8 cellular contexts compared by ENCODE assay signal in genomic region chr7:27143022-27143949, GRCh38. TPM values are rescaled to one million over a fixed set of nuclear protein-coding genes. Genes with fewer than 3 reads are reported as not detected.
A peak's percentile ranks its signal among the peaks of the same experiment; 100 is the strongest.
DNase-seq lines count a peak whose midpoint lies in the region; ATAC-seq and FAIRE-seq lines count a peak whose summit lies in the region.

Gene HOXA5, minus strand, starts transcription at chr7:27143681. Its CDS starts 74 bp downstream, at chr7:27143607.

- peaks cover 0 to 2% of the 10 kb centered on the region in 2 donors for H3K27me3 ChIP-seq in esophagus (ENCODE audit: control insufficient read depth in 1 of 2, insufficient read depth in 2 of 2, low read length in 2 of 2)
- peaks cover 0 to 13% of the 10 kb centered on the region in 2 donors for H3K27me3 ChIP-seq in naive thymus-derived CD4-positive, alpha-beta T cell (ENCODE audit: control insufficient read depth in 2 of 2, insufficient read depth in 2 of 2, low read length in 2 of 2)

- 18% methylated on average over 63 to 86 of the region's 86 CpGs for WGBS in esophagus, 2 donors

- no peaks in the 10 kb centered on the region for H3K9me3 ChIP-seq in esophagus (ENCODE audit: control insufficient read depth in 2 of 2, insufficient read depth in 1 of 2, low read depth in 1 of 2, low read length in 1 of 2)
- H3K9me3 ChIP-seq in naive thymus-derived CD4-positive, alpha-beta T cell (ENCODE audit: control insufficient read depth in 2 of 3, low read length in 3 of 3), result no peaks in the 10 kb centered on the region

- no peak within 1 kb of the TSS for H3K27ac Mint-ChIP-seq in naive thymus-derived CD4-positive, alpha-beta T cell
- H3K27ac Mint-ChIP-seq in activated CD4-positive, alpha-beta memory T cell treated with anti-CD3 and anti-CD28 coated beads for 36 hours, result no peak within 1 kb of the TSS

- H3K9me3 Mint-ChIP-seq in naive thymus-derived CD4-positive, alpha-beta T cell, result peaks cover 0 to 3% (median 0%) of the 10 kb centered on the region in 11 donors
- no peaks in the 10 kb centered on the region for H3K9me3 Mint-ChIP-seq in activated CD4-positive, alpha-beta memory T cell treated with anti-CD3 and anti-CD28 coated beads for 36 hours

- FAIRE-seq in GM19239 (lab: Jason Lieb, UNC), result peak; percentile 69

- H3K36me3 Mint-ChIP-seq in naive thymus-derived CD4-positive, alpha-beta T cell, result peaks cover 0 to 3% (median 0%) of the 10 kb centered on the region in 5 donors
- H3K36me3 Mint-ChIP-seq in activated CD4-positive, alpha-beta memory T cell treated with anti-CD3 and anti-CD28 coated beads for 36 hours, result no peaks in the 10 kb centered on the region

- H3K27ac ChIP-seq in esophagus (ENCODE audit: low read depth in 2 of 2, low read length in 1 of 2), result peak within 1 kb of the TSS; percentile 94 to 95
- H3K27ac ChIP-seq in naive thymus-derived CD4-positive, alpha-beta T cell (ENCODE audit: low read depth, low read length), result no peak within 1 kb of the TSS

- CTCF ChIA-PET in naive thymus-derived CD4-positive, alpha-beta T cell (lab: Charles Lee), result no interaction called here
- CTCF ChIA-PET in activated CD4-positive, alpha-beta memory T cell treated with anti-CD3 and anti-CD28 coated beads for 36 hours (lab: Charles Lee), result interaction anchor here (0.6 to 0.9 kb wide), 2 partner anchors 36 to 53 kb away, joined by 3 read pairs; no protein-coding TSS in a partner anchor

- H3K4me3 Mint-ChIP-seq in naive thymus-derived CD4-positive, alpha-beta T cell, result peak within 1 kb of the TSS in 5 of 10 donors; percentile 25 to 79 (median 48)
- no peak within 1 kb of the TSS for H3K4me3 Mint-ChIP-seq in activated CD4-positive, alpha-beta memory T cell treated with anti-CD3 and anti-CD28 coated beads for 36 hours

- peak within 1 kb of the TSS; percentile 76 to 82 for H3K4me3 ChIP-seq in esophagus (ENCODE audit: low read depth in 1 of 2, low read length in 2 of 2)
- no peak within 1 kb of the TSS for H3K4me3 ChIP-seq in naive thymus-derived CD4-positive, alpha-beta T cell (ENCODE audit: low read length)

- intact Hi-C loops in naive thymus-derived CD4-positive, alpha-beta T cell (cut with micrococcal nuclease), result no loop called here
- intact Hi-C loops in activated CD4-positive, alpha-beta memory T cell treated with anti-CD3 and anti-CD28 coated beads for 36 hours (cut with micrococcal nuclease), result no loop called here

- ATAC-seq in naive thymus-derived CD4-positive, alpha-beta T cell, result peak; percentile 78

- H3K27me3 Mint-ChIP-seq in naive thymus-derived CD4-positive, alpha-beta T cell, result peaks cover 26 to 58% (median 52%) of the 10 kb centered on the region in 5 donors
- peaks cover 40% of the 10 kb centered on the region for H3K27me3 Mint-ChIP-seq in activated CD4-positive, alpha-beta memory T cell treated with anti-CD3 and anti-CD28 coated beads for 36 hours

- POLR2A ChIA-PET in naive thymus-derived CD4-positive, alpha-beta T cell (lab: Charles Lee), result no interaction called here
- POLR2A ChIA-PET in activated CD4-positive, alpha-beta memory T cell treated with anti-CD3 and anti-CD28 coated beads for 36 hours (lab: Charles Lee), result no interaction called here

- DNase-seq in GM19239 (ENCODE audit: insufficient read length, low spot score) (peak; percentile 59), NCI-H82 treated with DMSO at 0.1 percent for 48 hours (lab: John Stamatoyannopoulos, UW; ENCODE audit: unreplicated experiment) (peak; percentile 58), cerebellar nuclear complex (lab: John Stamatoyannopoulos, UW) (no peak), midbrain (lab: John Stamatoyannopoulos, UW) (no peak)
- DNase-seq in naive thymus-derived CD4-positive, alpha-beta T cell, result no peak
- no peak for DNase-seq in activated CD4-positive, alpha-beta memory T cell treated with anti-CD3 and anti-CD28 coated beads for 36 hours
- no peak for DNase-seq in stimulated activated CD4-positive, alpha-beta T cell treated with anti-CD3 and anti-CD28 coated beads, Interleukin-4, amount 100 ng/mL, for 1 hour

- peaks cover 0 to 14% (median 7%) of the 10 kb centered on the region in 7 donors for H3K4me1 Mint-ChIP-seq in naive thymus-derived CD4-positive, alpha-beta T cell
- H3K4me1 Mint-ChIP-seq in activated CD4-positive, alpha-beta memory T cell treated with anti-CD3 and anti-CD28 coated beads for 36 hours (ENCODE audit: low read depth), result peaks cover 4% of the 10 kb centered on the region

- peaks cover 3% of the 10 kb centered on the region in 2 donors for H3K4me1 ChIP-seq in esophagus (ENCODE audit: control insufficient read depth in 2 of 2, insufficient read depth in 2 of 2, low read length in 1 of 2)
- H3K4me1 ChIP-seq in naive thymus-derived CD4-positive, alpha-beta T cell (ENCODE audit: control insufficient read depth in 2 of 2, insufficient read depth in 2 of 2, low read length in 2 of 2), result peaks cover 0 to 3% of the 10 kb centered on the region in 2 donors

- no peaks in the 10 kb centered on the region for H3K36me3 ChIP-seq in esophagus (ENCODE audit: control insufficient read depth in 2 of 2, insufficient read depth in 2 of 2, low read length in 1 of 2)
- H3K36me3 ChIP-seq in naive thymus-derived CD4-positive, alpha-beta T cell (ENCODE audit: control insufficient read depth in 2 of 3, insufficient read depth in 3 of 3, low read length in 3 of 3), result no peaks in the 10 kb centered on the region

RNA-seq across cellular contexts. Expression of gene HOXA5, which starts in this region (rescaled TPM):
- 1 to 10 TPM; 1.7 to 3.5 TPM for polyA plus RNA-seq in esophagus
- 1 to 10 TPM in 1 of 5 experiments, under 1 TPM in 1, not detected in 3; 0.88 to 2.2 TPM for total RNA-seq in naive thymus-derived CD4-positive, alpha-beta T cell
- polyA plus RNA-seq in naive thymus-derived CD4-positive, alpha-beta T cell, result not detected
- not detected for total RNA-seq in activated CD4-positive, alpha-beta memory T cell treated with anti-CD3 and anti-CD28 coated beads for 36 hours

Comparison
In these comparisons a context has a peak if more than half of its experiments do, and no peak if none do; other contexts are left out.
1. DNase-seq: peak in GM19239 (single experiment) and NCI-H82 treated with DMSO at 0.1 percent for 48 hours (single experiment); none in naive thymus-derived CD4-positive, alpha-beta T cell (0 of 9), cerebellar nuclear complex (0 of 2), activated CD4-positive, alpha-beta memory T cell treated with anti-CD3 and anti-CD28 coated beads for 36 hours (single experiment), stimulated activated CD4-positive, alpha-beta T cell treated with anti-CD3 and anti-CD28 coated beads, Interleukin-4, amount 100 ng/mL, for 1 hour (single experiment) and midbrain (single experiment).